Comparison of ENCODE assay signal across 8 cellular contexts in the genomic region with DNA sequence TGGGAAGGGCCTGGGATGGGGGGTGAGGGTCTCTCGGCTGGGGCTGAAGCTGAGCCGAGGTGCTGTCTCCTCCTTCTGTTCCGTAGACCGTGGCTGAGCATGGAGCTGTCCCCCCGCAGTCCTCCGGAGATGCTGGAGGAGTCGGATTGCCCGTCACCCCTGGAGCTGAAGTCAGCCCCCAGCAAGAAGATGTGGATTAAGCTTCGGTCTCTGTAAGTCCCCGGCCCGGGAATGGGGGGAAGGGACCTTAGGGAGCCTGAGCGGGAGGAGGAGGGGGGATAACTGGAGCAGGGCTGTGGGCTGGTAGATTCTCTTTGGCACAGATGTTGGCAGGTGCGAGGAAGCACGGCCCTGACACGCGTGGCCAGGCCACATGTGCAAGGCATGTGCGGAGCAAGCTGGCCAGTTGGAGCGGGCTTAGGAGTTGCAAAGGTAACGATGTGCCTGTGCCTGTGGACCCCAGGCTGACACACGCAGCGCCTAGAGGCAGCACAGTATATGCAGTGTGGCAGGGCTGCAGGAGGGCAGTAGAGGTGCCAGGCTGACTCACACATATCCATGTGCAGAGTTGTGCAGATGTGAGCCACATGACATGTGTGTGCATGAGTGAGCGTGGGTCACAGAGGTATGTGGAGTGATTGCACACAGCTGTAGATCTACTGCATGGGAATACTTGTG. TPM values are rescaled to one million over a fixed set of nuclear protein-coding genes. Genes with fewer than 3 reads are reported as not detected.
DNase-seq lines count a peak whose midpoint lies in the region; ATAC-seq and TF ChIP-seq lines count a peak whose summit lies in the region.

No MANE protein-coding gene starts in this region.

- TF ChIP-seq CTCF in right atrium auricular region (IDR thresholded peaks at IDR 0.05) (no peak), spleen (IDR thresholded peaks at IDR 0.05 in 8 of 11, conservative IDR thresholded peaks at IDR 0.05 in 3 of 11) (no peak)

- H3K4me1 ChIP-seq in CD4-positive, CD25-positive, alpha-beta regulatory T cell (ENCODE audit: control insufficient read depth, insufficient read depth, low read length, poor library complexity, severe bottlenecking) = peaks cover 17% of the 10 kb centered on the region
- peaks cover 0 to 11% of the 10 kb centered on the region in 2 donors for H3K4me1 ChIP-seq in right atrium auricular region
- H3K4me1 ChIP-seq in spleen = peaks cover 0 to 24% (median 17%) of the 10 kb centered on the region in 6 donors

- H3K36me3 Mint-ChIP-seq in CD4-positive, CD25-positive, alpha-beta regulatory T cell = peaks cover 20% of the 10 kb centered on the region
- H3K36me3 Mint-ChIP-seq in activated T-cell treated with anti-CD3 and anti-CD28 coated beads, Interleukin-2, amount 50 U/mL, for 72 hours (ENCODE audit: insufficient read depth in 2 of 2) = peaks cover 3% of the 10 kb centered on the region in 2 donors

- no peak for TF ChIP-seq POLR2A in spleen (IDR thresholded peaks at IDR 0.05)

- peak overlapping the region; percentile 81 to 90 (median 86) for H3K4me3 Mint-ChIP-seq in CD4-positive, CD25-positive, alpha-beta regulatory T cell
- peak overlapping the region; percentile 71 to 89 for H3K4me3 Mint-ChIP-seq in activated T-cell treated with anti-CD3 and anti-CD28 coated beads, Interleukin-2, amount 50 U/mL, for 72 hours

- no peaks in the 10 kb centered on the region for H3K9me3 Mint-ChIP-seq in CD4-positive, CD25-positive, alpha-beta regulatory T cell
- no peaks in the 10 kb centered on the region for H3K9me3 Mint-ChIP-seq in activated T-cell treated with anti-CD3 and anti-CD28 coated beads, Interleukin-2, amount 50 U/mL, for 72 hours

- peak; percentile 69 to 72 for ATAC-seq in CD4-positive, CD25-positive, alpha-beta regulatory T cell (ENCODE audit: low read depth in 2 of 2)
- ATAC-seq in HG03103 (IDR thresholded peaks at IDR 0.05; ENCODE audit: low read depth, unreplicated experiment) (peak; percentile 17), HG02763 (IDR thresholded peaks at IDR 0.05; ENCODE audit: unreplicated experiment) (no peak)
- ATAC-seq in activated T-cell treated with anti-CD3 and anti-CD28 coated beads, Interleukin-2, amount 50 U/mL, for 72 hours (replicated peaks in 1 of 2) = peak; percentile 73 to 82

- intact Hi-C loops in spleen (cut with DNase I; ENCODE audit: low total_unique reads) = no loop called here

- H3K27ac Mint-ChIP-seq in CD4-positive, CD25-positive, alpha-beta regulatory T cell = peak overlapping the region in 1 of 3 donors; percentile 84
- no peak overlapping the region for H3K27ac Mint-ChIP-seq in activated T-cell treated with anti-CD3 and anti-CD28 coated beads, Interleukin-2, amount 50 U/mL, for 72 hours

- H3K27me3 Mint-ChIP-seq in CD4-positive, CD25-positive, alpha-beta regulatory T cell = peaks cover 6% of the 10 kb centered on the region
- H3K27me3 Mint-ChIP-seq in activated T-cell treated with anti-CD3 and anti-CD28 coated beads, Interleukin-2, amount 50 U/mL, for 72 hours (ENCODE audit: low read depth) = peaks cover 7% of the 10 kb centered on the region

- no peaks in the 10 kb centered on the region for H3K27me3 ChIP-seq in CD4-positive, CD25-positive, alpha-beta regulatory T cell (ENCODE audit: control insufficient read depth, insufficient read depth, low read length)
- H3K27me3 ChIP-seq in right atrium auricular region = no peaks in the 10 kb centered on the region
- peaks cover 0 to 27% (median 0%) of the 10 kb centered on the region in 7 donors for H3K27me3 ChIP-seq in spleen (replicated peaks in 1 of 7)

- H3K4me1 Mint-ChIP-seq in CD4-positive, CD25-positive, alpha-beta regulatory T cell = peaks cover 5 to 26% (median 16%) of the 10 kb centered on the region in 4 donors
- peaks cover 45% of the 10 kb centered on the region for H3K4me1 Mint-ChIP-seq in activated T-cell treated with anti-CD3 and anti-CD28 coated beads, Interleukin-2, amount 50 U/mL, for 72 hours (ENCODE audit: low read depth)

- 6 to 22% (median 11%) methylated on average over 17 to 22 of the region's 22 CpGs for WGBS in spleen, 5 donors

- no peak overlapping the region for H3K27ac ChIP-seq in CD4-positive, CD25-positive, alpha-beta regulatory T cell (ENCODE audit: insufficient read depth, low read length, poor library complexity, severe bottlenecking)
- H3K27ac ChIP-seq in right atrium auricular region (no peak overlapping the region), spleen (no peak overlapping the region)

- H3K36me3 ChIP-seq in CD4-positive, CD25-positive, alpha-beta regulatory T cell (ENCODE audit: control insufficient read depth, insufficient read depth, low read length) = peaks cover 6% of the 10 kb centered on the region
- no peaks in the 10 kb centered on the region for H3K36me3 ChIP-seq in right atrium auricular region
- H3K36me3 ChIP-seq in spleen = peaks cover 0 to 18% (median 0%) of the 10 kb centered on the region in 6 donors

- peak overlapping the region; percentile 32 for H3K4me3 ChIP-seq in CD4-positive, CD25-positive, alpha-beta regulatory T cell (ENCODE audit: low read depth, low read length)
- H3K4me3 ChIP-seq in right atrium auricular region (peak overlapping the region; percentile 29 to 51), spleen (peak overlapping the region; percentile 8 to 67 (median 27))

- DNase-seq in CD4-positive, CD25-positive, alpha-beta regulatory T cell = peak in 2 of 3 donors; percentile 11 to 16
- peak; percentile 31 to 49 for DNase-seq in activated T-cell treated with anti-CD3 and anti-CD28 coated beads, Interleukin-2, amount 50 U/mL, for 72 hours
- DNase-seq in right atrium auricular region (ENCODE audit: low spot score) (no peak), spleen (peak; percentile 77), hippocampal formation (lab: John Stamatoyannopoulos, UW) (no peak), GOT3 (lab: John Stamatoyannopoulos, UW) (no peak)

- no peaks in the 10 kb centered on the region for H3K9me3 ChIP-seq in CD4-positive, CD25-positive, alpha-beta regulatory T cell (ENCODE audit: control insufficient read depth in 2 of 2, low read length in 2 of 2)
- H3K9me3 ChIP-seq in right atrium auricular region = no peaks in the 10 kb centered on the region
- no peaks in the 10 kb centered on the region for H3K9me3 ChIP-seq in spleen

RNA-seq across cellular contexts. Expression of gene PDE1B, which starts 0.5 kb away (rescaled TPM):
- total RNA-seq in CD4-positive, CD25-positive, alpha-beta regulatory T cell = 19.4 TPM
- polyA plus RNA-seq in CD4-positive, CD25-positive, alpha-beta regulatory T cell = 1 to 10 TPM in 1 of 4 donors, under 1 TPM in 2, not detected in 1; 0.44 to 2.3 (median 0.67) TPM
- total RNA-seq in activated T-cell treated with anti-CD3 and anti-CD28 coated beads, Interleukin-2, amount 50 U/mL, for 72 hours = 10 to 100 TPM; 10.9 to 15.3 TPM
- total RNA-seq in right atrium auricular region = 1 to 10 TPM; 1.7 to 4.8 TPM
- 10 to 100 TPM; 15.4 to 37.1 (median 17.3) TPM for total RNA-seq in spleen
- 10 to 100 TPM in 1 of 3 donors, 1 to 10 TPM in 2; 6.0 to 11.0 (median 9.5) TPM for polyA plus RNA-seq in spleen

RNA-seq across cellular contexts. Expression of gene PPP1R1A, which starts 38.5 kb away (rescaled TPM):
- total RNA-seq in CD4-positive, CD25-positive, alpha-beta regulatory T cell = not detected
- not detected for polyA plus RNA-seq in CD4-positive, CD25-positive, alpha-beta regulatory T cell
- total RNA-seq in activated T-cell treated with anti-CD3 and anti-CD28 coated beads, Interleukin-2, amount 50 U/mL, for 72 hours = not detected
- 100 to 1,000 TPM; 104 to 111 TPM for total RNA-seq in right atrium auricular region
- 1 to 10 TPM in 1 of 7 donors, not detected in 6; 2.1 TPM for total RNA-seq in spleen
- under 1 TPM; 0.09 to 0.58 (median 0.24) TPM for polyA plus RNA-seq in spleen

RNA-seq across cellular contexts. Expression of gene NCKAP1L, which starts 52.4 kb away (rescaled TPM):
- 142 TPM for total RNA-seq in CD4-positive, CD25-positive, alpha-beta regulatory T cell
- 100 to 1,000 TPM in 2 of 4 donors, 10 to 100 TPM in 2; 91.3 to 138 (median 115) TPM for polyA plus RNA-seq in CD4-positive, CD25-positive, alpha-beta regulatory T cell
- 100 to 1,000 TPM; 124 to 148 TPM for total RNA-seq in activated T-cell treated with anti-CD3 and anti-CD28 coated beads, Interleukin-2, amount 50 U/mL, for 72 hours
- total RNA-seq in right atrium auricular region (1 to 10 TPM; 2.9 to 8.3 TPM), spleen (100 to 1,000 TPM; 139 to 201 (median 171) TPM)
- polyA plus RNA-seq in spleen = 10 to 100 TPM; 40.5 to 47.8 (median 40.7) TPM

Comparison
In these comparisons a context has a peak if more than half of its experiments do, and no peak if none do; other contexts are left out.
1. DNase-seq: peak in CD4-positive, CD25-positive, alpha-beta regulatory T cell (2 of 3), activated T-cell treated with anti-CD3 and anti-CD28 coated beads, Interleukin-2, amount 50 U/mL, for 72 hours (2 of 2) and spleen (single experiment); none in right atrium auricular region (single experiment), hippocampal formation (0 of 2) and GOT3 (single experiment).
2. RNA of gene PPP1R1A, which starts 38.5 kb away (total RNA-seq): 104 to 111 TPM in right atrium auricular region; 2.1 TPM in spleen, not detected in CD4-positive, CD25-positive, alpha-beta regulatory T cell (single experiment) and not detected in activated T-cell treated with anti-CD3 and anti-CD28 coated beads, Interleukin-2, amount 50 U/mL, for 72 hours; every median in the first group is over 10 times any median in the second.
3. RNA of gene NCKAP1L, which starts 52.4 kb away (total RNA-seq): 139 to 201 TPM in spleen, 124 to 148 TPM in activated T-cell treated with anti-CD3 and anti-CD28 coated beads, Interleukin-2, amount 50 U/mL, for 72 hours and 142 TPM in CD4-positive, CD25-positive, alpha-beta regulatory T cell (single experiment); 2.9 to 8.3 TPM in right atrium auricular region; every median in the first group is over 10 times any median in the second.
4. Peak in every context shown above with its lines, with median percentiles within 50 percentile points of each other: H3K4me3 ChIP-seq.